In genomic region chr2:86552889-86553288, GRCh38 we compare ENCODE assay signal across 21 cellular contexts. TPM values are rescaled to one million over a fixed set of nuclear protein-coding genes. Genes with fewer than 3 reads are reported as not detected.
DNase-seq lines count a peak whose midpoint lies in the region; ATAC-seq and TF ChIP-seq lines count a peak whose summit lies in the region.
"Had no signal": no experiment of that assay in that cellular context is flagged by ENCODE, and none has a peak within 500 bp of the region (broad histone marks: within the 10 kb centered on the region; RNA-seq: fewer than 3 reads in every experiment).

No MANE protein-coding gene starts in this region.

- TF ChIP-seq CTCF in GM10248 (IDR thresholded peaks at IDR 0.05; ENCODE audit: control extremely low read depth, extremely low read depth, low read depth, missing control alignments) = no peak

- DNase-seq in activated naive CD4-positive, alpha-beta T cell treated with anti-CD3 and anti-CD28 coated beads, Interleukin-2, amount 10 ng/mL, durations not matched to agents 7 days and 5 days = peak; percentile 37
- no peak for DNase-seq in activated naive CD4-positive, alpha-beta T cell treated with anti-CD3 and anti-CD28 coated beads, Interleukin-2, amount 50 U/mL, for 72 hours (ENCODE audit: low spot score in 2 of 2)
- DNase-seq in T-helper 17 cell = no peak
- DNase-seq in activated naive CD8-positive, alpha-beta T cell treated with anti-CD3 and anti-CD28 coated beads, Interleukin-2, amount 50 U/mL, for 24 hours = no peak
- DNase-seq in stimulated activated naive CD8-positive, alpha-beta T cell treated with anti-CD3 and anti-CD28 coated beads, Interleukin-15, Interleukin-2, amounts not matched to agents 100 U/mL and 50 U/mL, for 24 hours = no peak
- no peak for DNase-seq in GM10248 (ENCODE audit: extremely low spot score)
- DNase-seq in HCEC 1CT = no peak
- DNase-seq: adrenal gland; COR-L47; DND-41; heart right ventricle; KG1; left ventricle myocardium inferior; midbrain; NCI-H187; NCI-H2227 treated with DMSO at 0.1 percent for 48 hours; NCI-H774; stimulated activated CD4-positive, alpha-beta T cell treated with anti-CD3 and anti-CD28 coated beads, Interleukin-2, amount 100 ng/mL, for 24 hours; upper lobe of left lung had no signal

- ATAC-seq in activated naive CD4-positive, alpha-beta T cell treated with anti-CD3 and anti-CD28 coated beads, Interleukin-2, amount 50 U/mL, for 72 hours = no peak
- peak; percentile 84 for ATAC-seq in T-helper 17 cell
- ATAC-seq in activated naive CD8-positive, alpha-beta T cell treated with anti-CD3 and anti-CD28 coated beads, Interleukin-2, amount 50 U/mL, for 24 hours = no peak
- peak; percentile 23 for ATAC-seq in stimulated activated naive CD8-positive, alpha-beta T cell treated with anti-CD3 and anti-CD28 coated beads, Interleukin-15, Interleukin-2, amounts not matched to agents 100 U/mL and 50 U/mL, for 24 hours
- ATAC-seq: heart right ventricle had no signal

- no peaks in the 10 kb centered on the region for H3K27me3 Mint-ChIP-seq in activated naive CD4-positive, alpha-beta T cell treated with anti-CD3 and anti-CD28 coated beads, Interleukin-2, amount 10 ng/mL, durations not matched to agents 7 days and 5 days
- no peaks in the 10 kb centered on the region for H3K27me3 Mint-ChIP-seq in T-helper 17 cell
- H3K27me3 Mint-ChIP-seq in activated naive CD8-positive, alpha-beta T cell treated with anti-CD3 and anti-CD28 coated beads, Interleukin-2, amount 50 U/mL, for 24 hours = no peaks in the 10 kb centered on the region
- H3K27me3 Mint-ChIP-seq: progenitor cell of endocrine pancreas had no signal

- peaks cover 18% of the 10 kb centered on the region for H3K4me1 Mint-ChIP-seq in activated naive CD4-positive, alpha-beta T cell treated with anti-CD3 and anti-CD28 coated beads, Interleukin-2, amount 10 ng/mL, durations not matched to agents 7 days and 5 days
- peaks cover 20% of the 10 kb centered on the region for H3K4me1 Mint-ChIP-seq in T-helper 17 cell
- H3K4me1 Mint-ChIP-seq in activated naive CD8-positive, alpha-beta T cell treated with anti-CD3 and anti-CD28 coated beads, Interleukin-2, amount 50 U/mL, for 24 hours = peaks cover 29% of the 10 kb centered on the region
- H3K4me1 Mint-ChIP-seq: neural crest cell had no signal

- peaks cover 17% of the 10 kb centered on the region for H3K9me3 Mint-ChIP-seq in activated naive CD4-positive, alpha-beta T cell treated with anti-CD3 and anti-CD28 coated beads, Interleukin-2, amount 10 ng/mL, durations not matched to agents 7 days and 5 days
- peaks cover 0 to 3% of the 10 kb centered on the region in 2 donors for H3K9me3 Mint-ChIP-seq in activated naive CD4-positive, alpha-beta T cell treated with anti-CD3 and anti-CD28 coated beads, Interleukin-2, amount 50 U/mL, for 72 hours
- H3K9me3 Mint-ChIP-seq in activated naive CD8-positive, alpha-beta T cell treated with anti-CD3 and anti-CD28 coated beads, Interleukin-2, amount 50 U/mL, for 24 hours = no peaks in the 10 kb centered on the region

- H3K27ac Mint-ChIP-seq in activated naive CD4-positive, alpha-beta T cell treated with anti-CD3 and anti-CD28 coated beads, Interleukin-2, amount 10 ng/mL, durations not matched to agents 7 days and 5 days = peak overlapping the region; percentile 62
- peak overlapping the region in 1 of 2 donors; percentile 25 for H3K27ac Mint-ChIP-seq in activated naive CD4-positive, alpha-beta T cell treated with anti-CD3 and anti-CD28 coated beads, Interleukin-2, amount 50 U/mL, for 72 hours
- peak overlapping the region; percentile 84 for H3K27ac Mint-ChIP-seq in T-helper 17 cell
- peak overlapping the region; percentile 75 for H3K27ac Mint-ChIP-seq in activated naive CD8-positive, alpha-beta T cell treated with anti-CD3 and anti-CD28 coated beads, Interleukin-2, amount 50 U/mL, for 24 hours
- H3K27ac Mint-ChIP-seq: progenitor cell of endocrine pancreas had no signal

- H3K4me3 Mint-ChIP-seq in activated naive CD4-positive, alpha-beta T cell treated with anti-CD3 and anti-CD28 coated beads, Interleukin-2, amount 10 ng/mL, durations not matched to agents 7 days and 5 days = peak overlapping the region; percentile 6
- peak overlapping the region; percentile 71 for H3K4me3 Mint-ChIP-seq in T-helper 17 cell
- H3K4me3 Mint-ChIP-seq in activated naive CD8-positive, alpha-beta T cell treated with anti-CD3 and anti-CD28 coated beads, Interleukin-2, amount 50 U/mL, for 24 hours = peak overlapping the region; percentile 70
- H3K4me3 Mint-ChIP-seq: neural crest cell had no signal

- H3K9me3 ChIP-seq in T-helper 17 cell (ENCODE audit: control insufficient read depth, low read length, poor library complexity, severe bottlenecking) = no peaks in the 10 kb centered on the region
- H3K9me3 ChIP-seq: adrenal gland had no signal

- CTCF ChIA-PET in activated naive CD4-positive, alpha-beta T cell treated with anti-CD3 and anti-CD28 coated beads, Interleukin-2, amount 10 ng/mL, durations not matched to agents 7 days and 5 days (lab: Charles Lee) = no interaction called here
- CTCF ChIA-PET in GM10248 (lab: Yijun Ruan, JAX) = interaction anchor here (1.0 to 2.5 kb wide), 3 partner anchors 9 to 11 kb away, joined by 3 to 9 read pairs (median 4); no protein-coding TSS in a partner anchor

- POLR2A ChIA-PET in GM10248 (lab: Yijun Ruan, JAX) = no interaction called here

- peaks cover 40% of the 10 kb centered on the region for H3K36me3 Mint-ChIP-seq in activated naive CD4-positive, alpha-beta T cell treated with anti-CD3 and anti-CD28 coated beads, Interleukin-2, amount 10 ng/mL, durations not matched to agents 7 days and 5 days
- peaks cover 8 to 34% of the 10 kb centered on the region in 2 donors for H3K36me3 Mint-ChIP-seq in activated naive CD4-positive, alpha-beta T cell treated with anti-CD3 and anti-CD28 coated beads, Interleukin-2, amount 50 U/mL, for 72 hours
- H3K36me3 Mint-ChIP-seq in T-helper 17 cell (ENCODE audit: low read depth) = peaks cover 5% of the 10 kb centered on the region
- peaks cover 16% of the 10 kb centered on the region for H3K36me3 Mint-ChIP-seq in activated naive CD8-positive, alpha-beta T cell treated with anti-CD3 and anti-CD28 coated beads, Interleukin-2, amount 50 U/mL, for 24 hours (ENCODE audit: low read depth)

RNA-seq across cellular contexts. Expression of gene CHMP3, which starts 10.4 kb away (rescaled TPM):
- total RNA-seq in activated naive CD4-positive, alpha-beta T cell treated with anti-CD3 and anti-CD28 coated beads, Interleukin-2, amount 50 U/mL, for 72 hours = 10 to 100 TPM; 16.3 to 29.8 TPM
- 10 to 100 TPM; 53.9 to 70.2 TPM for total RNA-seq in T-helper 17 cell

Comparison
In these comparisons a context has a peak if more than half of its experiments do, and no peak if none do; other contexts are left out.
1. H3K4me3 Mint-ChIP-seq: peak in every context shown above with its lines; median percentile 71 in T-helper 17 cell; 70 in activated naive CD8-positive, alpha-beta T cell treated with anti-CD3 and anti-CD28 coated beads, Interleukin-2, amount 50 U/mL, for 24 hours; 6 in activated naive CD4-positive, alpha-beta T cell treated with anti-CD3 and anti-CD28 coated beads, Interleukin-2, amount 10 ng/mL, durations not matched to agents 7 days and 5 days.
2. ATAC-seq: peak in T-helper 17 cell (single experiment) and stimulated activated naive CD8-positive, alpha-beta T cell treated with anti-CD3 and anti-CD28 coated beads, Interleukin-15, Interleukin-2, amounts not matched to agents 100 U/mL and 50 U/mL, for 24 hours (single experiment); none in activated naive CD4-positive, alpha-beta T cell treated with anti-CD3 and anti-CD28 coated beads, Interleukin-2, amount 50 U/mL, for 72 hours (0 of 2) and activated naive CD8-positive, alpha-beta T cell treated with anti-CD3 and anti-CD28 coated beads, Interleukin-2, amount 50 U/mL, for 24 hours (single experiment).